In the genomic region with DNA sequence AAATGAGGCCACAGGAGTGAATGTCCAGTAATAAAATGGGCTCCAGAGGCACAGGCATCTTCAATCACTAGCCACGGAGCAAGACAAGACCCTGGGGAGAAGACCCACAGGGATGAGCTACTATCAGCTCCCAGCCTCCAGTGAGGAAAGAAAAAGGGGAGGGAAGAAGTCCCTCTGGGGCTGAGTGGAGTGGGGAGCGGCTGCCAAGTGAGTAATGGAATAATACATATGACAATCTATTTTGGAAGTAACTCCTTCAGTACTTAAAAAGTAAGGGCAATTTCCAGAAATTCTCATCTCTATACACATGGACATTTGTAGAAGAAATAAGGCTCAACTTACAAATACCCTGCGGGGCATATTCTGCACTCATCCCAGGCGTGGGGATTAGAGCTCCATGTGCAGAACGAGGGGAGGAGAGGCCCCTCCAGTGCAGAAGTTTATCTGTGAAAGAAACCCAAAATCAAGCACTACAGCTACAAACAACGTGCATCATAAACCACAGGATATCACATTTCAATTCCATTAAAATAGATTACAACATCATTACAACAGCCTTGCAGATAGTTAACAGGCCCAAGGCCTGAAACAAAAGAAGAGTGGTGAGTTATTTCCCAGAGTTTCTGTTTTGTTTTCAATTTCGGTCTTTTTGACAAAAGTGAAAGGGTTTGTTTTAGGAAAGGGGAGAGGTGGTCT, we compare ENCODE assay signal across 1 cellular context.
TF ChIP-seq lines count a peak whose summit lies in the region.

No MANE protein-coding gene starts in this region.

TF ChIP-seq in HEK293, 187 proteins besides CTCF, POLR2A, EP300 and RAD21 (continued from another document and continues in another):
- TF ChIP-seq ZNF19 (tag by site-specific recombination; IDR thresholded peaks at IDR 0.05; ENCODE audit: low read depth) (no peak), ZNF10 (tag by site-specific recombination; IDR thresholded peaks at IDR 0.05) (no peak), ZNF544 (tag by site-specific recombination; IDR thresholded peaks at IDR 0.05) (no peak), ZFP41 (tag by site-specific recombination; IDR thresholded peaks at IDR 0.05; ENCODE audit: borderline replicate concordance) (no peak), ZNF830 (tag by site-specific recombination; IDR thresholded peaks at IDR 0.05; ENCODE audit: low read depth) (no peak), ZNF514 (tag by site-specific recombination; IDR thresholded peaks at IDR 0.05) (no peak), EGR2 (tag by site-specific recombination; IDR thresholded peaks at IDR 0.05; ENCODE audit: low read depth) (no peak), ZNF664 (tag by site-specific recombination; IDR thresholded peaks at IDR 0.05) (no peak), SCRT1 (tag by site-specific recombination; IDR thresholded peaks at IDR 0.05; ENCODE audit: borderline replicate concordance) (peak; percentile 55; the same call in 1 of the 2 replicates), ZNF510 (tag by site-specific recombination; IDR thresholded peaks at IDR 0.05; ENCODE audit: insufficient replicate concordance) (no peak), ZNF837 (tag by site-specific recombination; IDR thresholded peaks at IDR 0.05) (no peak), ZNF133 (tag by site-specific recombination; IDR thresholded peaks at IDR 0.05) (no peak), GLIS1 (tag by site-specific recombination; IDR thresholded peaks at IDR 0.05) (0 out of 2 replicates have a peak, but pooled peaks have one; percentile 4), SP3 (tag by site-specific recombination; IDR thresholded peaks at IDR 0.05) (peak; percentile 18; the same call in 1 of the 2 replicates), PRDM1 (tag by site-specific recombination; IDR thresholded peaks at IDR 0.05) (peak; percentile 92), ZNF626 (tag by site-specific recombination; IDR thresholded peaks at IDR 0.05) (no peak), ZNF776 (tag by site-specific recombination; IDR thresholded peaks at IDR 0.05; ENCODE audit: borderline replicate concordance) (no peak), OVOL3 (tag by site-specific recombination; IDR thresholded peaks at IDR 0.05) (no peak), ZNF391 (tag by site-specific recombination; IDR thresholded peaks at IDR 0.05; ENCODE audit: borderline replicate concordance, low read depth) (no peak), ZNF610 (tag by site-specific recombination; IDR thresholded peaks at IDR 0.05; ENCODE audit: borderline replicate concordance) (peak; percentile 78; the same call in 1 of the 2 replicates), ZNF311 (tag by site-specific recombination; IDR thresholded peaks at IDR 0.05; ENCODE audit: borderline replicate concordance) (no peak)
- TF ChIP-seq, protein P1, sequence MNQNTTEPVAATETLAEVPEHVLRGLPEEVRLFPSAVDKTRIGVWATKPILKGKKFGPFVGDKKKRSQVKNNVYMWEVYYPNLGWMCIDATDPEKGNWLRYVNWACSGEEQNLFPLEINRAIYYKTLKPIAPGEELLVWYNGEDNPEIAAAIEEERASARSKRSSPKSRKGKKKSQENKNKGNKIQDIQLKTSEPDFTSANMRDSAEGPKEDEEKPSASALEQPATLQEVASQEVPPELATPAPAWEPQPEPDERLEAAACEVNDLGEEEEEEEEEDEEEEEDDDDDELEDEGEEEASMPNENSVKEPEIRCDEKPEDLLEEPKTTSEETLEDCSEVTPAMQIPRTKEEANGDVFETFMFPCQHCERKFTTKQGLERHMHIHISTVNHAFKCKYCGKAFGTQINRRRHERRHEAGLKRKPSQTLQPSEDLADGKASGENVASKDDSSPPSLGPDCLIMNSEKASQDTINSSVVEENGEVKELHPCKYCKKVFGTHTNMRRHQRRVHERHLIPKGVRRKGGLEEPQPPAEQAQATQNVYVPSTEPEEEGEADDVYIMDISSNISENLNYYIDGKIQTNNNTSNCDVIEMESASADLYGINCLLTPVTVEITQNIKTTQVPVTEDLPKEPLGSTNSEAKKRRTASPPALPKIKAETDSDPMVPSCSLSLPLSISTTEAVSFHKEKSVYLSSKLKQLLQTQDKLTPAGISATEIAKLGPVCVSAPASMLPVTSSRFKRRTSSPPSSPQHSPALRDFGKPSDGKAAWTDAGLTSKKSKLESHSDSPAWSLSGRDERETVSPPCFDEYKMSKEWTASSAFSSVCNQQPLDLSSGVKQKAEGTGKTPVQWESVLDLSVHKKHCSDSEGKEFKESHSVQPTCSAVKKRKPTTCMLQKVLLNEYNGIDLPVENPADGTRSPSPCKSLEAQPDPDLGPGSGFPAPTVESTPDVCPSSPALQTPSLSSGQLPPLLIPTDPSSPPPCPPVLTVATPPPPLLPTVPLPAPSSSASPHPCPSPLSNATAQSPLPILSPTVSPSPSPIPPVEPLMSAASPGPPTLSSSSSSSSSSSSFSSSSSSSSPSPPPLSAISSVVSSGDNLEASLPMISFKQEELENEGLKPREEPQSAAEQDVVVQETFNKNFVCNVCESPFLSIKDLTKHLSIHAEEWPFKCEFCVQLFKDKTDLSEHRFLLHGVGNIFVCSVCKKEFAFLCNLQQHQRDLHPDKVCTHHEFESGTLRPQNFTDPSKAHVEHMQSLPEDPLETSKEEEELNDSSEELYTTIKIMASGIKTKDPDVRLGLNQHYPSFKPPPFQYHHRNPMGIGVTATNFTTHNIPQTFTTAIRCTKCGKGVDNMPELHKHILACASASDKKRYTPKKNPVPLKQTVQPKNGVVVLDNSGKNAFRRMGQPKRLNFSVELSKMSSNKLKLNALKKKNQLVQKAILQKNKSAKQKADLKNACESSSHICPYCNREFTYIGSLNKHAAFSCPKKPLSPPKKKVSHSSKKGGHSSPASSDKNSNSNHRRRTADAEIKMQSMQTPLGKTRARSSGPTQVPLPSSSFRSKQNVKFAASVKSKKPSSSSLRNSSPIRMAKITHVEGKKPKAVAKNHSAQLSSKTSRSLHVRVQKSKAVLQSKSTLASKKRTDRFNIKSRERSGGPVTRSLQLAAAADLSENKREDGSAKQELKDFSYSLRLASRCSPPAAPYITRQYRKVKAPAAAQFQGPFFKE (tag by site-specific recombination; IDR thresholded peaks at IDR 0.05; ENCODE audit: borderline replicate concordance) = no peak
- TF ChIP-seq, protein P2, sequence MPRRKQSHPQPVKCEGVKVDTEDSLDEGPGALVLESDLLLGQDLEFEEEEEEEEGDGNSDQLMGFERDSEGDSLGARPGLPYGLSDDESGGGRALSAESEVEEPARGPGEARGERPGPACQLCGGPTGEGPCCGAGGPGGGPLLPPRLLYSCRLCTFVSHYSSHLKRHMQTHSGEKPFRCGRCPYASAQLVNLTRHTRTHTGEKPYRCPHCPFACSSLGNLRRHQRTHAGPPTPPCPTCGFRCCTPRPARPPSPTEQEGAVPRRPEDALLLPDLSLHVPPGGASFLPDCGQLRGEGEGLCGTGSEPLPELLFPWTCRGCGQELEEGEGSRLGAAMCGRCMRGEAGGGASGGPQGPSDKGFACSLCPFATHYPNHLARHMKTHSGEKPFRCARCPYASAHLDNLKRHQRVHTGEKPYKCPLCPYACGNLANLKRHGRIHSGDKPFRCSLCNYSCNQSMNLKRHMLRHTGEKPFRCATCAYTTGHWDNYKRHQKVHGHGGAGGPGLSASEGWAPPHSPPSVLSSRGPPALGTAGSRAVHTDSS (tag by site-specific recombination; IDR thresholded peaks at IDR 0.05) = no peak
- TF ChIP-seq, protein P3, sequence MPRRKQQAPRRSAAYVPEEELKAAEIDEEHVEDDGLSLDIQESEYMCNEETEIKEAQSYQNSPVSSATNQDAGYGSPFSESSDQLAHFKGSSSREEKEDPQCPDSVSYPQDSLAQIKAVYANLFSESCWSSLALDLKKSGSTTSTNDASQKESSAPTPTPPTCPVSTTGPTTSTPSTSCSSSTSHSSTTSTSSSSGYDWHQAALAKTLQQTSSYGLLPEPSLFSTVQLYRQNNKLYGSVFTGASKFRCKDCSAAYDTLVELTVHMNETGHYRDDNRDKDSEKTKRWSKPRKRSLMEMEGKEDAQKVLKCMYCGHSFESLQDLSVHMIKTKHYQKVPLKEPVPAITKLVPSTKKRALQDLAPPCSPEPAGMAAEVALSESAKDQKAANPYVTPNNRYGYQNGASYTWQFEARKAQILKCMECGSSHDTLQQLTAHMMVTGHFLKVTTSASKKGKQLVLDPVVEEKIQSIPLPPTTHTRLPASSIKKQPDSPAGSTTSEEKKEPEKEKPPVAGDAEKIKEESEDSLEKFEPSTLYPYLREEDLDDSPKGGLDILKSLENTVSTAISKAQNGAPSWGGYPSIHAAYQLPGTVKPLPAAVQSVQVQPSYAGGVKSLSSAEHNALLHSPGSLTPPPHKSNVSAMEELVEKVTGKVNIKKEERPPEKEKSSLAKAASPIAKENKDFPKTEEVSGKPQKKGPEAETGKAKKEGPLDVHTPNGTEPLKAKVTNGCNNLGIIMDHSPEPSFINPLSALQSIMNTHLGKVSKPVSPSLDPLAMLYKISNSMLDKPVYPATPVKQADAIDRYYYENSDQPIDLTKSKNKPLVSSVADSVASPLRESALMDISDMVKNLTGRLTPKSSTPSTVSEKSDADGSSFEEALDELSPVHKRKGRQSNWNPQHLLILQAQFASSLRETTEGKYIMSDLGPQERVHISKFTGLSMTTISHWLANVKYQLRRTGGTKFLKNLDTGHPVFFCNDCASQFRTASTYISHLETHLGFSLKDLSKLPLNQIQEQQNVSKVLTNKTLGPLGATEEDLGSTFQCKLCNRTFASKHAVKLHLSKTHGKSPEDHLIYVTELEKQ (tag by site-specific recombination; IDR thresholded peaks at IDR 0.05; ENCODE audit: borderline replicate concordance) = 0 out of 2 replicates have a peak, but pooled peaks have one; percentile 9
- TF ChIP-seq, protein P4, sequence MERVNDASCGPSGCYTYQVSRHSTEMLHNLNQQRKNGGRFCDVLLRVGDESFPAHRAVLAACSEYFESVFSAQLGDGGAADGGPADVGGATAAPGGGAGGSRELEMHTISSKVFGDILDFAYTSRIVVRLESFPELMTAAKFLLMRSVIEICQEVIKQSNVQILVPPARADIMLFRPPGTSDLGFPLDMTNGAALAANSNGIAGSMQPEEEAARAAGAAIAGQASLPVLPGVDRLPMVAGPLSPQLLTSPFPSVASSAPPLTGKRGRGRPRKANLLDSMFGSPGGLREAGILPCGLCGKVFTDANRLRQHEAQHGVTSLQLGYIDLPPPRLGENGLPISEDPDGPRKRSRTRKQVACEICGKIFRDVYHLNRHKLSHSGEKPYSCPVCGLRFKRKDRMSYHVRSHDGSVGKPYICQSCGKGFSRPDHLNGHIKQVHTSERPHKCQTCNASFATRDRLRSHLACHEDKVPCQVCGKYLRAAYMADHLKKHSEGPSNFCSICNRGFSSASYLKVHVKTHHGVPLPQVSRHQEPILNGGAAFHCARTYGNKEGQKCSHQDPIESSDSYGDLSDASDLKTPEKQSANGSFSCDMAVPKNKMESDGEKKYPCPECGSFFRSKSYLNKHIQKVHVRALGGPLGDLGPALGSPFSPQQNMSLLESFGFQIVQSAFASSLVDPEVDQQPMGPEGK (tag by site-specific recombination; IDR thresholded peaks at IDR 0.05) = peak; percentile 70; the same call in 1 of the 2 replicates
- TF ChIP-seq, protein P5, sequence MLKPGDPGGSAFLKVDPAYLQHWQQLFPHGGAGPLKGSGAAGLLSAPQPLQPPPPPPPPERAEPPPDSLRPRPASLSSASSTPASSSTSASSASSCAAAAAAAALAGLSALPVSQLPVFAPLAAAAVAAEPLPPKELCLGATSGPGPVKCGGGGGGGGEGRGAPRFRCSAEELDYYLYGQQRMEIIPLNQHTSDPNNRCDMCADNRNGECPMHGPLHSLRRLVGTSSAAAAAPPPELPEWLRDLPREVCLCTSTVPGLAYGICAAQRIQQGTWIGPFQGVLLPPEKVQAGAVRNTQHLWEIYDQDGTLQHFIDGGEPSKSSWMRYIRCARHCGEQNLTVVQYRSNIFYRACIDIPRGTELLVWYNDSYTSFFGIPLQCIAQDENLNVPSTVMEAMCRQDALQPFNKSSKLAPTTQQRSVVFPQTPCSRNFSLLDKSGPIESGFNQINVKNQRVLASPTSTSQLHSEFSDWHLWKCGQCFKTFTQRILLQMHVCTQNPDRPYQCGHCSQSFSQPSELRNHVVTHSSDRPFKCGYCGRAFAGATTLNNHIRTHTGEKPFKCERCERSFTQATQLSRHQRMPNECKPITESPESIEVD (tag by site-specific recombination; IDR thresholded peaks at IDR 0.05) = peak; percentile 98
- TF ChIP-seq, protein P6, sequence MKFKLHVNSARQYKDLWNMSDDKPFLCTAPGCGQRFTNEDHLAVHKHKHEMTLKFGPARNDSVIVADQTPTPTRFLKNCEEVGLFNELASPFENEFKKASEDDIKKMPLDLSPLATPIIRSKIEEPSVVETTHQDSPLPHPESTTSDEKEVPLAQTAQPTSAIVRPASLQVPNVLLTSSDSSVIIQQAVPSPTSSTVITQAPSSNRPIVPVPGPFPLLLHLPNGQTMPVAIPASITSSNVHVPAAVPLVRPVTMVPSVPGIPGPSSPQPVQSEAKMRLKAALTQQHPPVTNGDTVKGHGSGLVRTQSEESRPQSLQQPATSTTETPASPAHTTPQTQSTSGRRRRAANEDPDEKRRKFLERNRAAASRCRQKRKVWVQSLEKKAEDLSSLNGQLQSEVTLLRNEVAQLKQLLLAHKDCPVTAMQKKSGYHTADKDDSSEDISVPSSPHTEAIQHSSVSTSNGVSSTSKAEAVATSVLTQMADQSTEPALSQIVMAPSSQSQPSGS (tag by site-specific recombination; IDR thresholded peaks at IDR 0.05; ENCODE audit: low read depth) = peak; percentile 77; the same call in 1 of the 2 replicates
- TF ChIP-seq, protein P7, sequence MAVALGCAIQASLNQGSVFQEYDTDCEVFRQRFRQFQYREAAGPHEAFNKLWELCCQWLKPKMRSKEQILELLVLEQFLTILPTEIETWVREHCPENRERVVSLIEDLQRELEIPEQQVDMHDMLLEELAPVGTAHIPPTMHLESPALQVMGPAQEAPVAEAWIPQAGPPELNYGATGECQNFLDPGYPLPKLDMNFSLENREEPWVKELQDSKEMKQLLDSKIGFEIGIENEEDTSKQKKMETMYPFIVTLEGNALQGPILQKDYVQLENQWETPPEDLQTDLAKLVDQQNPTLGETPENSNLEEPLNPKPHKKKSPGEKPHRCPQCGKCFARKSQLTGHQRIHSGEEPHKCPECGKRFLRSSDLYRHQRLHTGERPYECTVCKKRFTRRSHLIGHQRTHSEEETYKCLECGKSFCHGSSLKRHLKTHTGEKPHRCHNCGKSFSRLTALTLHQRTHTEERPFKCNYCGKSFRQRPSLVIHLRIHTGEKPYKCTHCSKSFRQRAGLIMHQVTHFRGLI (tag by site-specific recombination; IDR thresholded peaks at IDR 0.05) = no peak
- TF ChIP-seq, protein P8, sequence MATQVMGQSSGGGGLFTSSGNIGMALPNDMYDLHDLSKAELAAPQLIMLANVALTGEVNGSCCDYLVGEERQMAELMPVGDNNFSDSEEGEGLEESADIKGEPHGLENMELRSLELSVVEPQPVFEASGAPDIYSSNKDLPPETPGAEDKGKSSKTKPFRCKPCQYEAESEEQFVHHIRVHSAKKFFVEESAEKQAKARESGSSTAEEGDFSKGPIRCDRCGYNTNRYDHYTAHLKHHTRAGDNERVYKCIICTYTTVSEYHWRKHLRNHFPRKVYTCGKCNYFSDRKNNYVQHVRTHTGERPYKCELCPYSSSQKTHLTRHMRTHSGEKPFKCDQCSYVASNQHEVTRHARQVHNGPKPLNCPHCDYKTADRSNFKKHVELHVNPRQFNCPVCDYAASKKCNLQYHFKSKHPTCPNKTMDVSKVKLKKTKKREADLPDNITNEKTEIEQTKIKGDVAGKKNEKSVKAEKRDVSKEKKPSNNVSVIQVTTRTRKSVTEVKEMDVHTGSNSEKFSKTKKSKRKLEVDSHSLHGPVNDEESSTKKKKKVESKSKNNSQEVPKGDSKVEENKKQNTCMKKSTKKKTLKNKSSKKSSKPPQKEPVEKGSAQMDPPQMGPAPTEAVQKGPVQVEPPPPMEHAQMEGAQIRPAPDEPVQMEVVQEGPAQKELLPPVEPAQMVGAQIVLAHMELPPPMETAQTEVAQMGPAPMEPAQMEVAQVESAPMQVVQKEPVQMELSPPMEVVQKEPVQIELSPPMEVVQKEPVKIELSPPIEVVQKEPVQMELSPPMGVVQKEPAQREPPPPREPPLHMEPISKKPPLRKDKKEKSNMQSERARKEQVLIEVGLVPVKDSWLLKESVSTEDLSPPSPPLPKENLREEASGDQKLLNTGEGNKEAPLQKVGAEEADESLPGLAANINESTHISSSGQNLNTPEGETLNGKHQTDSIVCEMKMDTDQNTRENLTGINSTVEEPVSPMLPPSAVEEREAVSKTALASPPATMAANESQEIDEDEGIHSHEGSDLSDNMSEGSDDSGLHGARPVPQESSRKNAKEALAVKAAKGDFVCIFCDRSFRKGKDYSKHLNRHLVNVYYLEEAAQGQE (tag by site-specific recombination; IDR thresholded peaks at IDR 0.05) = no peak
